In the genomic region with DNA sequence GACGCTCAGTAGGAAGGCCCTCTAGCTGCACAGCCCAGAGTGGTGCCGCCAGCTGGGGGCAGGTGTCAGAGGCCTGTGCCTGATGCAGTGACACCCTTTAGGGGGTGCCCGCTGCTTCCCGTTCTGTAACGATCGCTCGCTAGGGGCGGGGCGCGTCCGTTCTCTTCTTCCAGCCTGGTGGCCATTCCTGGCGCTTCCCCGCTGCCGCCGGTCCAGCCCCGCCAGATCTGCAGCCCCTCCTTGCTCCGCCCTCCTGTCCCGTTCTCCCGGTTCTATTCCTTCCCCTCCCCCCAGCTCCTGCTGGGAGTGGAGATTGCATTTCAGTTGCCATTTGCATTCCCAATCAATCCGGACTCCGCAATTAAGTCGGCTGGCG, we compare ENCODE assay signal across 10 cellular contexts. TPM values are rescaled to one million over a fixed set of nuclear protein-coding genes. Genes with fewer than 3 reads are reported as not detected.
A peak's percentile ranks its signal among the peaks of the same experiment; 100 is the strongest.
DNase-seq lines count a peak whose midpoint lies in the region; ATAC-seq and TF ChIP-seq lines count a peak whose summit lies in the region.
"Had no signal": no experiment of that assay in that cellular context is flagged by ENCODE, and none has a peak within 500 bp of the region (broad histone marks: within the 10 kb centered on the region; RNA-seq: fewer than 3 reads in every experiment).

No MANE protein-coding gene starts in this region.

- peaks cover 5 to 9% (median 6%) of the 10 kb centered on the region in 3 donors for H3K4me1 Mint-ChIP-seq in T-cell

- no peak overlapping the region for H3K4me3 Mint-ChIP-seq in T-cell

- H3K36me3 Mint-ChIP-seq in T-cell = peaks cover 31% of the 10 kb centered on the region

- TF ChIP-seq CTCF in choroid plexus epithelial cell (conservative IDR thresholded peaks at IDR 0.05; ENCODE audit: low read depth, low read length) = no peak
- no peak for TF ChIP-seq CTCF in spleen (IDR thresholded peaks at IDR 0.05 in 8 of 11, conservative IDR thresholded peaks at IDR 0.05 in 3 of 11)

- TF ChIP-seq POLR2A in spleen (IDR thresholded peaks at IDR 0.05) = no peak

- 63 to 84% (median 77%) methylated on average over 23 of the region's 23 CpGs for WGBS in spleen, 5 donors

- no peaks in the 10 kb centered on the region for H3K27me3 Mint-ChIP-seq in T-cell

- H3K9me3 Mint-ChIP-seq in T-cell = no peaks in the 10 kb centered on the region

- no peak overlapping the region for H3K27ac Mint-ChIP-seq in T-cell

- DNase-seq in H7 (peak; percentile 97), choroid plexus epithelial cell (ENCODE audit: low read depth) (no peak), iPS-NIHi11 (ENCODE audit: low spot score) (peak; percentile 88), spleen (no peak), T-cell (no peak), SIG-M5 treated with dmso at 0.1 percent for 504 hours (lab: John Stamatoyannopoulos, UW; ENCODE audit: unreplicated experiment) (no peak)
- no peak for DNase-seq in activated CD4-positive, CD25-positive, alpha-beta regulatory T cell treated with anti-CD3 and anti-CD28 coated beads, Interleukin-2, amount 50 U/mL, for 72 hours
- DNase-seq: NCI-H1694 treated with DMSO at 0.1 percent for 48 hours had no signal

- POLR2A ChIA-PET in T-cell (lab: Charles Lee) = no interaction called here

- no peak overlapping the region for H3K27ac ChIP-seq in spleen

- ATAC-seq in HG03280 (IDR thresholded peaks at IDR 0.05; ENCODE audit: unreplicated experiment) (no peak), T-cell (replicated peaks in 1 of 4) (no peak)

- H3K4me3 ChIP-seq in H7 (ENCODE audit: insufficient read depth, low read depth, low read length) = peak overlapping the region; percentile 47
- H3K4me3 ChIP-seq in choroid plexus epithelial cell (ENCODE audit: low read depth, low read length) = peak overlapping the region; percentile 50
- peak overlapping the region in 5 of 8 donors; percentile 6 to 39 (median 22) for H3K4me3 ChIP-seq in spleen

- H3K4me1 ChIP-seq in spleen = peaks cover 0 to 10% (median 3%) of the 10 kb centered on the region in 6 donors

- intact Hi-C loops in spleen (cut with DNase I; ENCODE audit: low total_unique reads) = loop anchor here (5.0 to 10.0 kb wide), 2 partner anchors 47 to 179 kb away; no protein-coding TSS in a partner anchor

- peaks cover 3% of the 10 kb centered on the region; the same call in 1 of the 2 replicates for H3K27me3 ChIP-seq in H7 (ENCODE audit: control insufficient read depth, insufficient read depth, low read length)
- no peaks in the 10 kb centered on the region for H3K27me3 ChIP-seq in spleen (replicated peaks in 1 of 7)

- CTCF ChIA-PET in T-cell (lab: Charles Lee) = interaction anchor here in 1 of 2 donors (0.5 kb wide), 1 partner anchor 9 kb away, joined by 3 read pairs; no protein-coding TSS in a partner anchor

- peaks cover 9% of the 10 kb centered on the region for H3K36me3 ChIP-seq in H7 (replicated peaks; ENCODE audit: control insufficient read depth, insufficient read depth, low read length)
- H3K36me3 ChIP-seq in spleen = peaks cover 0 to 94% (median 39%) of the 10 kb centered on the region in 6 donors

- H3K9me3 ChIP-seq in spleen = no peaks in the 10 kb centered on the region

RNA-seq across cellular contexts. Expression of gene AGAP3, which starts 39.2 kb away (rescaled TPM):
- total RNA-seq in H7 (2014; rRNA removed; shearing (Covaris generic)) = 63.3 and 76.0 TPM in 2 replicates
- total RNA-seq in spleen = 10 to 100 TPM; 43.2 to 94.4 (median 73.0) TPM
- 10 to 100 TPM; 21.8 to 79.1 (median 51.2) TPM for polyA plus RNA-seq in spleen
- total RNA-seq in T-cell = 10 to 100 TPM; 28.2 to 67.3 (median 50.9) TPM

RNA-seq across cellular contexts. Expression of gene GBX1, which starts 42.0 kb away (rescaled TPM):
- 0.62 TPM in 1 of 2 replicates, not detected in the other for total RNA-seq in H7 (2014; rRNA removed; shearing (Covaris generic))
- total RNA-seq in spleen = not detected
- polyA plus RNA-seq in spleen = not detected
- not detected for total RNA-seq in T-cell
- total RNA-seq: SK-MEL-5 had no signal

RNA-seq across cellular contexts. Expression of gene TMUB1, which starts 42.2 kb away (rescaled TPM):
- 67.4 and 73.4 TPM in 2 replicates for total RNA-seq in H7 (2014; rRNA removed; shearing (Covaris generic))
- total RNA-seq in spleen (10 to 100 TPM; 27.1 to 47.8 (median 38.2) TPM), T-cell (10 to 100 TPM; 44.0 to 67.0 (median 56.5) TPM)
- 10 to 100 TPM; 43.0 to 73.4 (median 45.9) TPM for polyA plus RNA-seq in spleen

RNA-seq across cellular contexts. Expression of gene FASTK, which starts 44.8 kb away (rescaled TPM):
- 58.4 and 86.3 TPM in 2 replicates for total RNA-seq in H7 (2014; rRNA removed; shearing (Covaris generic))
- total RNA-seq in spleen (100 to 1,000 TPM in 1 of 7 donors, 10 to 100 TPM in 6; 72.9 to 102 (median 77.6) TPM), T-cell (100 to 1,000 TPM in 4 of 5 donors, 10 to 100 TPM in 1; 98.8 to 157 (median 151) TPM)
- 100 to 1,000 TPM in 2 of 3 donors, 10 to 100 TPM in 1; 83.9 to 183 (median 136) TPM for polyA plus RNA-seq in spleen

Comparison
In these comparisons a context has a peak if more than half of its experiments do, and no peak if none do; other contexts are left out.
1. DNase-seq: peak in H7 (single experiment) and iPS-NIHi11 (single experiment); none in choroid plexus epithelial cell (single experiment), spleen (single experiment), activated CD4-positive, CD25-positive, alpha-beta regulatory T cell treated with anti-CD3 and anti-CD28 coated beads, Interleukin-2, amount 50 U/mL, for 72 hours (single experiment), T-cell (0 of 34) and SIG-M5 treated with dmso at 0.1 percent for 504 hours (single experiment).
2. Peak in every context shown above with its lines, with median percentiles within 50 percentile points of each other: H3K4me3 ChIP-seq.